In genomic region chr3:57064615-57065014, GRCh38 we compare ENCODE assay signal across 18 cellular contexts. TPM values are rescaled to one million over a fixed set of nuclear protein-coding genes. Genes with fewer than 3 reads are reported as not detected.
"Had no signal": no experiment of that assay in that cellular context is flagged by ENCODE, and none has a peak within 500 bp of the region (broad histone marks: within the 10 kb centered on the region; RNA-seq: fewer than 3 reads in every experiment).

No MANE protein-coding gene starts in this region.

- H3K4me2 ChIP-seq: neural progenitor cell had no signal

- DNase-seq: activated CD4-positive, alpha-beta T cell treated with anti-CD3 and anti-CD28 coated beads, Interleukin-2, amount 50 U/mL, for 48 hours; activated CD8-positive, alpha-beta memory T cell treated with anti-CD3 and anti-CD28 coated beads, Interleukin-2, amount 10 ng/mL, durations not matched to agents 7 days and 5 days; activated effector memory CD4-positive, alpha-beta T cell treated with Interleukin-2 at 50 U/mL for 16 hours; activated T-cell treated with anti-CD3 and anti-CD28 coated beads, Interleukin-2, amount 50 U/mL, for 24 hours; amniotic stem cell; body of pancreas; effector memory CD4-positive, alpha-beta T cell; stimulated activated CD4-positive, alpha-beta T cell treated with anti-CD3 and anti-CD28 coated beads, Interleukin-15, amount 100 ng/mL, for 24 hours; stimulated activated CD4-positive, alpha-beta T cell treated with anti-CD3 and anti-CD28 coated beads, Interleukin-4, amount 100 ng/mL, for 24 hours had no signal

- H2AFZ ChIP-seq: neural progenitor cell, parathyroid adenoma had no signal

- H3K36me3 ChIP-seq: gastroesophageal sphincter, neural progenitor cell had no signal

- ATAC-seq: activated CD4-positive, CD25-positive, alpha-beta regulatory T cell treated with anti-CD3 and anti-CD28 coated beads, Interleukin-2, amount 50 U/mL, for 24 hours; activated CD8-positive, alpha-beta memory T cell treated with anti-CD3 and anti-CD28 coated beads, Interleukin-2, amount 10 ng/mL, durations not matched to agents 7 days and 5 days; body of pancreas; gastroesophageal sphincter had no signal

- H3K27ac ChIP-seq: body of pancreas, gastroesophageal sphincter, neural progenitor cell, parathyroid adenoma had no signal

- H3K9ac ChIP-seq: neural progenitor cell, parathyroid adenoma had no signal

- H3K4me3 ChIP-seq: body of pancreas, gastroesophageal sphincter, neural progenitor cell had no signal

- H3K27me3 ChIP-seq: body of pancreas, gastroesophageal sphincter, neural progenitor cell had no signal

- H3K9me3 ChIP-seq: body of pancreas, gastroesophageal sphincter had no signal

- H3K4me1 ChIP-seq: body of pancreas had no signal

RNA-seq across cellular contexts. Expression of gene SPATA12, which starts 4.2 kb away (rescaled TPM):
- total RNA-seq: activated CD8-positive, alpha-beta memory T cell treated with anti-CD3 and anti-CD28 coated beads, Interleukin-2, amount 10 ng/mL, durations not matched to agents 7 days and 5 days; body of pancreas; gastroesophageal sphincter; kidney; lower leg skin; skeletal muscle tissue; temporal lobe; ureter had no signal
